ENCODE assay signal across 1 cellular context in genomic region chr6:25962368-25963127, GRCh38.
A peak's percentile ranks its signal among the peaks of the same experiment; 100 is the strongest.
TF ChIP-seq lines count a peak whose summit lies in the region.

TRIM38 (plus strand) TSS chr6:25962802; CDS start chr6:25966523, 3,721 bp downstream.

TF ChIP-seq in HepG2, 621 proteins besides CTCF, POLR2A, EP300 and RAD21 (continued from another document and continues in another):
- TF ChIP-seq HMGXB3 (CRISPR knock-in tag; IDR thresholded peaks at IDR 0.05; ENCODE audit: borderline replicate concordance), result no peak
- no peak; the same call in 1 of the 2 replicates for TF ChIP-seq ZNF362 (CRISPR knock-in tag; IDR thresholded peaks at IDR 0.05; ENCODE audit: borderline replicate concordance)
- no peak for TF ChIP-seq ZFP62 (CRISPR knock-in tag; IDR thresholded peaks at IDR 0.05)
- TF ChIP-seq ZFP90 (CRISPR knock-in tag; IDR thresholded peaks at IDR 0.05; ENCODE audit: borderline replicate concordance), result 0 out of 2 replicates have a peak, but pooled peaks have one; percentile 44
- no peak for TF ChIP-seq KIAA2018 (CRISPR knock-in tag; IDR thresholded peaks at IDR 0.05; ENCODE audit: borderline replicate concordance)
- TF ChIP-seq HNRNPUL1 (IDR thresholded peaks at IDR 0.05; ENCODE audit: low read depth, low read length), result no peak
- peak; percentile 71; the same call in 1 of the 2 replicates for TF ChIP-seq ZNF556 (CRISPR knock-in tag; IDR thresholded peaks at IDR 0.05; ENCODE audit: borderline replicate concordance)
- peak; percentile 32; the same call in 1 of the 2 replicates for TF ChIP-seq AHDC1 (CRISPR knock-in tag; IDR thresholded peaks at IDR 0.05; ENCODE audit: borderline replicate concordance)
- TF ChIP-seq ZNF749 (CRISPR knock-in tag; IDR thresholded peaks at IDR 0.05; ENCODE audit: borderline replicate concordance), result 0 out of 2 replicates have a peak, but pooled peaks have one; percentile 1
- no peak for TF ChIP-seq MATR3 (CRISPR knock-in tag; IDR thresholded peaks at IDR 0.05)
- TF ChIP-seq SNRNP70 (IDR thresholded peaks at IDR 0.05; ENCODE audit: low read depth, low read length), result no peak
- TF ChIP-seq ZNF704 (CRISPR knock-in tag; IDR thresholded peaks at IDR 0.05; ENCODE audit: borderline replicate concordance), result no peak
- TF ChIP-seq ZFP36L1 (CRISPR knock-in tag; IDR thresholded peaks at IDR 0.05), result no peak
- no peak for TF ChIP-seq STAT5B (CRISPR knock-in tag; IDR thresholded peaks at IDR 0.05)
- TF ChIP-seq ZNF30 (CRISPR knock-in tag; IDR thresholded peaks at IDR 0.05), result no peak
- 0 out of 2 replicates have a peak, but pooled peaks have one; percentile 44 for TF ChIP-seq ZSCAN29 (CRISPR knock-in tag; conservative IDR thresholded peaks at IDR 0.05)
- TF ChIP-seq THAP11 (CRISPR knock-in tag; IDR thresholded peaks at IDR 0.05), result peak; percentile 38
- TF ChIP-seq ADNP (CRISPR knock-in tag; IDR thresholded peaks at IDR 0.05), result no peak
- peak; percentile 40; the same call in 1 of the 2 replicates for TF ChIP-seq RXRB (CRISPR knock-in tag; IDR thresholded peaks at IDR 0.05; ENCODE audit: borderline replicate concordance)
- no peak for TF ChIP-seq CSRNP2 (CRISPR knock-in tag; conservative IDR thresholded peaks at IDR 0.05; ENCODE audit: low read depth)
- no peak for TF ChIP-seq ETS1 (CRISPR knock-in tag; IDR thresholded peaks at IDR 0.05)
- no peak for TF ChIP-seq SPEN (CRISPR knock-in tag; IDR thresholded peaks at IDR 0.05; ENCODE audit: low read depth)
- peak; percentile 89 for TF ChIP-seq ELF1 (CRISPR knock-in tag; IDR thresholded peaks at IDR 0.05)
- peak; percentile 34; the same call in 1 of the 2 replicates for TF ChIP-seq ZNF691 (CRISPR knock-in tag; IDR thresholded peaks at IDR 0.05; ENCODE audit: borderline replicate concordance, low read depth)
- peak; percentile 42; the same call in 1 of the 2 replicates for TF ChIP-seq SP4 (CRISPR knock-in tag; IDR thresholded peaks at IDR 0.05)
- no peak for TF ChIP-seq SOX5 (CRISPR knock-in tag; IDR thresholded peaks at IDR 0.05; ENCODE audit: borderline replicate concordance)
- peak; percentile 18; the same call in 1 of the 2 replicates for TF ChIP-seq ZNF547 (CRISPR knock-in tag; IDR thresholded peaks at IDR 0.05)
- TF ChIP-seq RCOR2 (CRISPR knock-in tag; IDR thresholded peaks at IDR 0.05), result 0 out of 2 replicates have a peak, but pooled peaks have one; percentile 18
- no peak for TF ChIP-seq HES4 (CRISPR knock-in tag; IDR thresholded peaks at IDR 0.05; ENCODE audit: borderline replicate concordance)
- 0 out of 2 replicates have a peak, but pooled peaks have one; percentile 17 for TF ChIP-seq ZBTB3 (CRISPR knock-in tag; IDR thresholded peaks at IDR 0.05; ENCODE audit: borderline replicate concordance, low read depth)
- no peak for TF ChIP-seq POGZ (CRISPR knock-in tag; IDR thresholded peaks at IDR 0.05)
